In genomic region chr17:38464723-38465419, GRCh38 we compare ENCODE assay signal across 8 cellular contexts. TPM values are rescaled to one million over a fixed set of nuclear protein-coding genes. Genes with fewer than 3 reads are reported as not detected.
A peak's percentile ranks its signal among the peaks of the same experiment; 100 is the strongest.
DNase-seq lines count a peak whose midpoint lies in the region; ATAC-seq and TF ChIP-seq lines count a peak whose summit lies in the region.

No MANE protein-coding gene starts in this region.

- dilution Hi-C loops in mammary epithelial cell (cut with HindIII; ENCODE audit: low sequenced_read_pairs), result no loop called here

- intact Hi-C loops in A673 (cut with micrococcal nuclease; ENCODE audit: unreplicated experiment) (no loop called here), mammary epithelial cell (cut with micrococcal nuclease) (loop anchor here (1.0 kb wide), 1 partner anchor 11 kb away; no protein-coding TSS in a partner anchor), stomach (cut with DNase I; ENCODE audit: low total_unique reads) (no loop called here), OCI-LY7 (cut with micrococcal nuclease; ENCODE audit: unreplicated experiment) (no loop called here)

- CTCF ChIA-PET in A673 (lab: Charles Lee), result interaction anchor here (0.7 kb wide), 1 partner anchor 20 kb away, joined by 3 read pairs; no protein-coding TSS in a partner anchor
- CTCF ChIA-PET in mammary epithelial cell (lab: Charles Lee; ENCODE audit: low non-redundant PET), result interaction anchor here (0.6 kb wide), 1 partner anchor 14 kb away, joined by 4 read pairs; no protein-coding TSS in a partner anchor
- CTCF ChIA-PET in OCI-LY7 (lab: Charles Lee; ENCODE audit: unreplicated experiment), result no interaction called here

- H3K36me3 ChIP-seq in A673 (ENCODE audit: insufficient read depth, low read length, poor library complexity, severe bottlenecking) (peaks cover 7% of the 10 kb centered on the region), HUES6 (ENCODE audit: control insufficient read depth, insufficient read depth, low read length) (peaks cover 82% of the 10 kb centered on the region), mammary epithelial cell (ENCODE audit: insufficient read depth, low read length) (peaks cover 10% of the 10 kb centered on the region), stomach (peaks cover 14 to 56% (median 43%) of the 10 kb centered on the region in 4 donors), OCI-LY7 (ENCODE audit: insufficient read depth, low read length) (no peaks in the 10 kb centered on the region)

- no peak for TF ChIP-seq EP300 in stomach (IDR thresholded peaks at IDR 0.05)

- DNase-seq in A673 (ENCODE audit: low spot score), result peak; percentile 75
- DNase-seq in mammary epithelial cell, result peak; percentile 85
- peak; percentile 90 for DNase-seq in kidney glomerular epithelial cell (lab: John Stamatoyannopoulos, UW)
- peak; percentile 70 for DNase-seq in stomach
- no peak for DNase-seq in OCI-LY7 (ENCODE audit: low spot score)

- H3K27me3 ChIP-seq in A673 (replicated peaks; ENCODE audit: insufficient read depth, low read depth, low read length, poor library complexity), result no peaks in the 10 kb centered on the region
- H3K27me3 ChIP-seq in HUES6 (ENCODE audit: control insufficient read depth, insufficient read depth, low read length), result no peaks in the 10 kb centered on the region
- H3K27me3 ChIP-seq in mammary epithelial cell (ENCODE audit: insufficient read depth, low read length), result no peaks in the 10 kb centered on the region
- H3K27me3 ChIP-seq in stomach, result no peaks in the 10 kb centered on the region

- H3K9me3 ChIP-seq in A673 (ENCODE audit: low read depth, low read length, poor library complexity, severe bottlenecking) (no peaks in the 10 kb centered on the region), HUES6 (ENCODE audit: control insufficient read depth, insufficient read depth, low read depth, low read length) (no peaks in the 10 kb centered on the region), mammary epithelial cell (replicated peaks; ENCODE audit: insufficient read depth, low read length) (no peaks in the 10 kb centered on the region), stomach (no peaks in the 10 kb centered on the region), OCI-LY7 (ENCODE audit: low read length) (no peaks in the 10 kb centered on the region)

- no peak for ATAC-seq in HG03565 (IDR thresholded peaks at IDR 0.05; ENCODE audit: unreplicated experiment)
- no peak for ATAC-seq in HG02759 (IDR thresholded peaks at IDR 0.05; ENCODE audit: unreplicated experiment)

- WGBS in mammary epithelial cell (ENCODE audit: low coverage, missing lambda C conversion rate), result no CpG with 5 or more reads among the region's 28 CpGs
- WGBS in stomach, 5 donors, result 10 to 31% (median 14%) methylated on average over 21 to 28 of the region's 28 CpGs

- TF ChIP-seq CTCF in A673 (conservative IDR thresholded peaks at IDR 0.05; ENCODE audit: low read depth, low read length) (no peak), mammary epithelial cell (conservative IDR thresholded peaks at IDR 0.05 in 1 of 2, IDR thresholded peaks at IDR 0.05 in 1 of 2; ENCODE audit: extremely low read depth in 1 of 2, insufficient read depth in 1 of 2, low read depth in 1 of 2, low read length in 2 of 2) (no peak), stomach (IDR thresholded peaks at IDR 0.05) (no peak), OCI-LY7 (conservative IDR thresholded peaks at IDR 0.05; ENCODE audit: low read length) (no peak)

- in situ Hi-C loops in mammary epithelial cell (cut with MboI; ENCODE audit: low sequenced_read_pairs in 2 of 2), result no loop called here

- H3K79me2 ChIP-seq in mammary epithelial cell (ENCODE audit: insufficient read depth, low read length), result peaks cover 44% of the 10 kb centered on the region
- no peaks in the 10 kb centered on the region for H3K79me2 ChIP-seq in OCI-LY7 (ENCODE audit: insufficient read depth, low read depth, low read length)

- H3K9me2 ChIP-seq in OCI-LY7 (ENCODE audit: insufficient read depth, low read length), result no peaks in the 10 kb centered on the region

- TF ChIP-seq POLR2A in stomach (IDR thresholded peaks at IDR 0.05), result no peak

- POLR2A ChIA-PET in A673 (lab: Charles Lee; ENCODE audit: low non-redundant PET), result no interaction called here
- POLR2A ChIA-PET in OCI-LY7 (lab: Charles Lee), result no interaction called here

- H3K4me1 ChIP-seq in A673 (ENCODE audit: insufficient read depth, low read length, poor library complexity, severe bottlenecking), result peaks cover 10% of the 10 kb centered on the region
- peaks cover 22% of the 10 kb centered on the region; the same call in 1 of the 2 replicates for H3K4me1 ChIP-seq in HUES6 (ENCODE audit: control insufficient read depth, insufficient read depth, low read length)
- H3K4me1 ChIP-seq in mammary epithelial cell (ENCODE audit: insufficient read depth, low read length), result peaks cover 29% of the 10 kb centered on the region
- H3K4me1 ChIP-seq in stomach, result peaks cover 30 to 91% (median 69%) of the 10 kb centered on the region in 4 donors
- H3K4me1 ChIP-seq in OCI-LY7 (ENCODE audit: insufficient read depth, low read length, poor library complexity, severe bottlenecking), result no peaks in the 10 kb centered on the region

- peak overlapping the region; percentile 63 for H3K27ac ChIP-seq in A673 (ENCODE audit: low read depth, low read length, poor library complexity, severe bottlenecking)
- H3K27ac ChIP-seq in HUES6 (ENCODE audit: low read depth, low read length), result 0 out of 2 replicates have a peak overlapping the region, but pooled peaks have one; percentile 6
- peak overlapping the region; percentile 96 for H3K27ac ChIP-seq in mammary epithelial cell (ENCODE audit: insufficient read depth, low read depth, low read length)
- peak overlapping the region; percentile 59 to 92 (median 88) for H3K27ac ChIP-seq in stomach
- no peak overlapping the region for H3K27ac ChIP-seq in OCI-LY7 (ENCODE audit: low read depth, low read length, poor library complexity, severe bottlenecking)

- H4K20me1 ChIP-seq in mammary epithelial cell (ENCODE audit: insufficient read depth, low read length), result no peaks in the 10 kb centered on the region
- no peaks in the 10 kb centered on the region for H4K20me1 ChIP-seq in OCI-LY7 (ENCODE audit: insufficient read depth, low read length)

- H3K4me2 ChIP-seq in mammary epithelial cell (ENCODE audit: insufficient read depth, low read depth, low read length), result peak overlapping the region; percentile 91
- H3K4me2 ChIP-seq in OCI-LY7 (ENCODE audit: low read length), result no peak overlapping the region

- peak overlapping the region; percentile 48 for H3K4me3 ChIP-seq in A673 (ENCODE audit: low read depth, low read length, poor library complexity, severe bottlenecking)
- no peak overlapping the region for H3K4me3 ChIP-seq in HUES6 (ENCODE audit: low read depth, low read length)
- peak overlapping the region; percentile 41 to 56 (median 52) for H3K4me3 ChIP-seq in mammary epithelial cell (replicated peaks in 1 of 3; ENCODE audit: insufficient read depth in 1 of 3, low read depth in 2 of 3, low read length in 3 of 3)
- H3K4me3 ChIP-seq in stomach, result peak overlapping the region; percentile 40 to 52 (median 44)
- H3K4me3 ChIP-seq in OCI-LY7 (ENCODE audit: low read depth, low read length, poor library complexity, severe bottlenecking), result no peak overlapping the region

- TSS peak; percentile 44 for BruUV-seq in A673 (replicated peaks; lab: Mats Ljungman, UMichigan)
- TSS peak; percentile 69 for BruUV-seq in mammary epithelial cell (replicated peaks; lab: Mats Ljungman, UMichigan)
- no TSS peak for BruUV-seq in OCI-LY7 (replicated peaks; lab: Mats Ljungman, UMichigan)

- H2AFZ ChIP-seq in mammary epithelial cell (ENCODE audit: low read depth, low read length) (peak overlapping the region; percentile 70), OCI-LY7 (ENCODE audit: low read length) (no peak overlapping the region)

- H3K9ac ChIP-seq in HUES6 (ENCODE audit: low read length), result no peak overlapping the region
- peak overlapping the region; percentile 94 for H3K9ac ChIP-seq in mammary epithelial cell (ENCODE audit: insufficient read depth, low read length)

RNA-seq across cellular contexts. Expression of gene ARHGAP23, which starts 36.6 kb away (rescaled TPM):
- total RNA-seq in A673 (2021) (19.0 and 24.9 TPM in 2 replicates), mammary epithelial cell (10 to 100 TPM; 30.5 to 43.0 TPM), stomach (10 to 100 TPM; 23.9 to 55.5 (median 30.1) TPM), OCI-LY7 (2022) (14.6 and 16.3 TPM in 2 replicates)
- polyA plus RNA-seq in mammary epithelial cell (11.4 TPM), stomach (10 to 100 TPM in 1 of 3 donors, 1 to 10 TPM in 2; 4.0 to 18.8 (median 6.6) TPM)
- 28.8 TPM for polyA minus RNA-seq in mammary epithelial cell
- total RNA-seq in OCI-LY7 (2014; rRNA removed; shearing (Covaris generic)), result 18.6 and 25.4 TPM in 2 replicates

Comparison
In these comparisons a context has a peak if more than half of its experiments do, and no peak if none do; other contexts are left out.
1. H3K4me3 ChIP-seq: peak in A673 (single experiment), mammary epithelial cell (3 of 3) and stomach (4 of 4); none in HUES6 (single experiment) and OCI-LY7 (single experiment).